ENCODE assay signal across 31 cellular contexts in genomic region chr5:110019780-110020179, GRCh38.
"Had no signal": no experiment of that assay in that cellular context is flagged by ENCODE, and none has a peak within 500 bp of the region (broad histone marks: within the 10 kb centered on the region; RNA-seq: fewer than 3 reads in every experiment).

No MANE protein-coding gene starts in this region.

- H3K4me3 Mint-ChIP-seq: naive thymus-derived CD8-positive, alpha-beta T cell; natural killer cell treated with Interleukin-12 subunit alpha and Interleukin-12 subunit beta and Interleukin-15 and Interleukin-18, amount 100 ng/mL, for 72 hours; nephron progenitor cell; neural crest cell; stimulated activated naive B cell treated with anti-CD40 and anti-IgM and Interleukin-4, amounts not matched to agents 10 μg/mL and 1 μg/mL and 100 μg/mL, for 72 hours; stimulated activated naive CD8-positive, alpha-beta T cell treated with anti-CD3 and anti-CD28 coated beads, Interleukin-15, Interleukin-2, amounts not matched to agents 100 ng/mL and 50 ng/mL, for 24 hours had no signal

- H3K9me3 Mint-ChIP-seq: natural killer cell treated with Interleukin-12 subunit alpha and Interleukin-12 subunit beta and Interleukin-15 and Interleukin-18, amount 100 ng/mL, for 72 hours; stimulated activated naive B cell treated with anti-CD40 and anti-IgM and Interleukin-4, amounts not matched to agents 10 μg/mL and 1 μg/mL and 100 μg/mL, for 72 hours; stimulated activated naive CD8-positive, alpha-beta T cell treated with anti-CD3 and anti-CD28 coated beads, Interleukin-15, Interleukin-2, amounts not matched to agents 100 ng/mL and 50 ng/mL, for 24 hours had no signal

- H3K27me3 Mint-ChIP-seq: naive thymus-derived CD8-positive, alpha-beta T cell; natural killer cell treated with Interleukin-12 subunit alpha and Interleukin-12 subunit beta and Interleukin-15 and Interleukin-18, amount 100 ng/mL, for 72 hours; progenitor cell of endocrine pancreas; stimulated activated naive CD8-positive, alpha-beta T cell treated with anti-CD3 and anti-CD28 coated beads, Interleukin-15, Interleukin-2, amounts not matched to agents 100 ng/mL and 50 ng/mL, for 24 hours had no signal

- H3K27ac ChIP-seq: ovary, parathyroid adenoma, psoas muscle, skin epidermis, spleen, stomach, thoracic aorta, thyroid gland, tibial nerve, upper lobe of left lung, vagina had no signal

- H3K4me3 ChIP-seq: ovary, psoas muscle, skin epidermis, smooth muscle cell, spleen, stomach, thoracic aorta, thyroid gland, tibial nerve, upper lobe of left lung, vagina had no signal

- H3K36me3 Mint-ChIP-seq: natural killer cell treated with Interleukin-12 subunit alpha and Interleukin-12 subunit beta and Interleukin-15 and Interleukin-18, amount 100 ng/mL, for 72 hours; stimulated activated naive B cell treated with anti-CD40 and anti-IgM and Interleukin-4, amounts not matched to agents 10 μg/mL and 1 μg/mL and 100 μg/mL, for 72 hours had no signal

- FAIRE-seq: urothelium cell line had no signal

- H3K27me3 ChIP-seq: ovary, spleen, stomach, thyroid gland, tibial nerve, upper lobe of left lung, vagina had no signal

- H2AFZ ChIP-seq: parathyroid adenoma had no signal

- H3K4me2 ChIP-seq: smooth muscle cell had no signal

- H3K27ac Mint-ChIP-seq: naive thymus-derived CD8-positive, alpha-beta T cell; natural killer cell treated with Interleukin-12 subunit alpha and Interleukin-12 subunit beta and Interleukin-15 and Interleukin-18, amount 100 ng/mL, for 72 hours; progenitor cell of endocrine pancreas; stimulated activated naive CD8-positive, alpha-beta T cell treated with anti-CD3 and anti-CD28 coated beads, Interleukin-15, Interleukin-2, amounts not matched to agents 100 ng/mL and 50 ng/mL, for 24 hours had no signal

- H3K4me1 Mint-ChIP-seq: naive thymus-derived CD8-positive, alpha-beta T cell; neural crest cell; stimulated activated naive B cell treated with anti-CD40 and anti-IgM and Interleukin-4, amounts not matched to agents 10 μg/mL and 1 μg/mL and 100 μg/mL, for 72 hours had no signal

- ATAC-seq: naive thymus-derived CD8-positive, alpha-beta T cell; psoas muscle; right cardiac atrium; sciatic nerve; stimulated activated naive B cell treated with anti-CD40 and anti-IgM and Interleukin-4, amounts not matched to agents 10 μg/mL and 1 μg/mL and 100 μg/mL, for 72 hours had no signal

- DNase-seq: naive thymus-derived CD8-positive, alpha-beta T cell; nephron progenitor cell; occipital lobe; ovary; posterior cingulate gyrus; psoas muscle; spleen; stimulated activated CD4-positive, alpha-beta T cell treated with anti-CD3 and anti-CD28 coated beads, Interleukin-12 subunit alpha, Interleukin-12 subunit beta, amount 100 ng/mL, for 4 hours; stimulated activated CD4-positive, alpha-beta T cell treated with anti-CD3 and anti-CD28 coated beads, Interleukin-1b, Interleukin-23, amount 100 ng/mL, for 48 hours; stimulated activated CD4-positive, alpha-beta T cell treated with anti-CD3 and anti-CD28 coated beads, Interleukin-4, amount 100 ng/mL, for 1 hour; stimulated activated CD4-positive, alpha-beta T cell treated with anti-CD3 and anti-CD28 coated beads, Interleukin-4, amount 100 ng/mL, for 4 hours; stimulated activated CD8-positive, alpha-beta memory T cell treated with anti-CD3 and anti-CD28 coated beads, Interleukin-4, amount 100 ng/mL, for 48 hours; stimulated activated naive B cell treated with anti-CD40 and anti-IgM and Interleukin-4, amounts not matched to agents 10 μg/mL and 1 μg/mL and 100 μg/mL, for 72 hours; stimulated activated naive CD4-positive, alpha-beta T cell treated with Interleukin-2 at 50 U/mL for 16 hours; stomach; thyroid gland; trophoblast cell; upper lobe of left lung had no signal

- H3K9me3 ChIP-seq: ovary, psoas muscle, spleen, stomach, thoracic aorta, thyroid gland, tibial nerve, upper lobe of left lung, vagina had no signal

- H3K4me1 ChIP-seq: parathyroid adenoma, psoas muscle, spleen, stomach, thyroid gland, tibial nerve, upper lobe of left lung, vagina had no signal

- H3K36me3 ChIP-seq: ovary, spleen, stomach, thoracic aorta, thyroid gland, tibial nerve, upper lobe of left lung, vagina had no signal

- H3K9ac ChIP-seq: parathyroid adenoma had no signal
